9 cellular contexts compared by ENCODE assay signal in the genomic region with DNA sequence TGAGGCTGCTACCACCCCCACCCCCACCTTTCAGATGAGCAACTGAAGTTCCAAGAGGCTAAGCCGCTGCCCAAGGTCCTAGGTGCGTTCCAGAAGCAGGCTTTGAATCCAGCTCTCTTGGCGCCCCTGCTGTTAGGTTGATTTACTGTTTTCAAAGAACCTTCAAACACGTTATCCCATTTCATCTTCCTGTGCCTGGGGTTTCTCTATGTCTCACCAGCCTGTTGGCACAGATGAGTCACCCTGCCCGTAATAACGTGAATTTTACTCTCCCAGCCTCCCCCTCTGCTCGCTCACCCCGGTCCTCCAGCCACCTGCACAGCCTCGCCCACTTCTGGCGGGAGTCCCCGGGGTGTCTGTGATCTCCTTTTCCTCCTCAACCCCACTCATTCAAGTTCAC. TPM values are rescaled to one million over a fixed set of nuclear protein-coding genes. Genes with fewer than 3 reads are reported as not detected.
A peak's percentile ranks its signal among the peaks of the same experiment; 100 is the strongest.
DNase-seq lines count a peak whose midpoint lies in the region; ATAC-seq lines count a peak whose summit lies in the region.
"Had no signal": no experiment of that assay in that cellular context is flagged by ENCODE, and none has a peak within 500 bp of the region (broad histone marks: within the 10 kb centered on the region; RNA-seq: fewer than 3 reads in every experiment).

No MANE protein-coding gene starts in this region.

- H3K27ac Mint-ChIP-seq in activated CD4-positive, alpha-beta memory T cell treated with anti-CD3 and anti-CD28 coated beads for 36 hours, result peak overlapping the region; percentile 64

- intact Hi-C loops in activated CD4-positive, alpha-beta memory T cell treated with anti-CD3 and anti-CD28 coated beads for 36 hours (cut with micrococcal nuclease), result loop anchor here (1.0 to 10.0 kb wide), 8 partner anchors 13 to 626 kb away; partner anchors contain the start of genes PPARG, TAMM41 and TSEN2

- H3K4me1 Mint-ChIP-seq in activated CD4-positive, alpha-beta memory T cell treated with anti-CD3 and anti-CD28 coated beads for 36 hours (ENCODE audit: low read depth), result peaks cover 37% of the 10 kb centered on the region

- CTCF ChIA-PET in activated CD4-positive, alpha-beta memory T cell treated with anti-CD3 and anti-CD28 coated beads for 36 hours (lab: Charles Lee), result interaction anchor here (0.5 to 4.5 kb wide), 15 partner anchors 9 to 336 kb away, joined by 3 to 38 read pairs (median 4); partner anchors contain the start of gene TSEN2

- peak overlapping the region; percentile 8 for H3K4me3 Mint-ChIP-seq in activated CD4-positive, alpha-beta memory T cell treated with anti-CD3 and anti-CD28 coated beads for 36 hours

- ATAC-seq in HG03432 (IDR thresholded peaks at IDR 0.05; ENCODE audit: unreplicated experiment) (no peak), GM21528 (IDR thresholded peaks at IDR 0.05; ENCODE audit: low FRiP score, unreplicated experiment) (no peak)

- no peaks in the 10 kb centered on the region for H3K36me3 Mint-ChIP-seq in activated CD4-positive, alpha-beta memory T cell treated with anti-CD3 and anti-CD28 coated beads for 36 hours
- H3K36me3 Mint-ChIP-seq: CD4-positive, alpha-beta memory T cell had no signal

- DNase-seq in A172 (ENCODE audit: low spot score) (peak; percentile 95), LoVo (ENCODE audit: low spot score) (peak; percentile 91), left kidney (ENCODE audit: low read depth, low spot score) (peak; percentile 29), NCI-H1105 (lab: John Stamatoyannopoulos, UW) (no peak), AG08396 (ENCODE audit: low spot score) (no peak)
- DNase-seq in activated CD4-positive, alpha-beta memory T cell treated with anti-CD3 and anti-CD28 coated beads for 36 hours, result peak; percentile 91

- peaks cover 1% of the 10 kb centered on the region for H3K27me3 Mint-ChIP-seq in activated CD4-positive, alpha-beta memory T cell treated with anti-CD3 and anti-CD28 coated beads for 36 hours

- H3K9me3 Mint-ChIP-seq in activated CD4-positive, alpha-beta memory T cell treated with anti-CD3 and anti-CD28 coated beads for 36 hours, result no peaks in the 10 kb centered on the region
- H3K9me3 Mint-ChIP-seq: CD4-positive, alpha-beta memory T cell had no signal

- POLR2A ChIA-PET in activated CD4-positive, alpha-beta memory T cell treated with anti-CD3 and anti-CD28 coated beads for 36 hours (lab: Charles Lee), result interaction anchor here (1.1 to 3.6 kb wide), 5 partner anchors 13 to 336 kb away, joined by 3 to 20 read pairs (median 4); partner anchors contain the start of gene TSEN2

RNA-seq across cellular contexts. Expression of gene TSEN2, which starts 13.1 kb away (rescaled TPM):
- 27.3 and 29.9 TPM in 2 replicates for total RNA-seq in A172 (2014; rRNA removed; shearing (Covaris generic))
- 10 to 100 TPM; 13.8 to 15.4 TPM for total RNA-seq in activated CD4-positive, alpha-beta memory T cell treated with anti-CD3 and anti-CD28 coated beads for 36 hours

Comparison
In these comparisons a context has a peak if more than half of its experiments do, and no peak if none do; other contexts are left out.
1. DNase-seq: peak in A172 (single experiment), LoVo (single experiment), activated CD4-positive, alpha-beta memory T cell treated with anti-CD3 and anti-CD28 coated beads for 36 hours (single experiment) and left kidney (single experiment); none in NCI-H1105 (single experiment) and AG08396 (single experiment).